In the genomic region with DNA sequence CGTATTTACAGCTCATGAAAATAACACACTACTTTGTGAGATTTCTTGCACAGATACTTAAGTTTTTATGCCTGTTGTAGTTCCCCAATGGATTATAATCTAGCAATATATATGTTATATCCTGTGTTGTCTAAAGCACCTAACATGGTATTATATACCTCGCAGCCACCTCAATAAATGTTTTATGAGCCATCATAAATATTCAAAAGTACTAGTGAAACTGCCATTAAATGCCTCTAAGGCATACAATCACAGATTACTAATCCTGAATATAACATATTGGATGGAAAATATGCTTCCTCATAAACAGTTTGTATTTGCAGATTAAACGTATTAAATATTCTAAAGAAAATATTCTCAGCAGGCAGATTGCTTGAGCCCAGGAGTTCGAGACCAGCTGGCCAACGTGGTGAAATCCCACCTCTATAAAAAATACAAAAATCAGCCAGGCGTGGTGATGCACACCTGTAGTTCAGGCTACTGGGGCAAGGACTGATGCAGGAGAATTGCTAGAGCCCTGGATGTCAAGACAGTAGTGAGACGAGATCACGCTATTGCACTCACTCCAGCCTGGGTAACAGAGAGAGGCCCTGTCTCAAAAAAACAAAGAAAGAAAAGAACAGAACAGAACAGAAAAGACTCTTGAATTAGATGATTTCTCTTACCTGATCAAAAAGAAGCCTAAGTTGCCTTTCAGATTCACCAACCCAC, we compare ENCODE assay signal across 20 cellular contexts.
DNase-seq lines count a peak whose midpoint lies in the region; ATAC-seq and TF ChIP-seq lines count a peak whose summit lies in the region.
"Had no signal": no experiment of that assay in that cellular context is flagged by ENCODE, and none has a peak within 500 bp of the region (broad histone marks: within the 10 kb centered on the region; RNA-seq: fewer than 3 reads in every experiment).

No MANE protein-coding gene starts in this region.

- H4K20me1 ChIP-seq in DOHH2 (ENCODE audit: control insufficient read depth, insufficient read depth, low read depth, low read length): no peaks in the 10 kb centered on the region
- no peaks in the 10 kb centered on the region for H4K20me1 ChIP-seq in OCI-LY7 (ENCODE audit: insufficient read depth, low read length)

- H3K79me2 ChIP-seq in DOHH2 (ENCODE audit: control insufficient read depth, low read length) (no peaks in the 10 kb centered on the region), OCI-LY7 (ENCODE audit: insufficient read depth, low read depth, low read length) (no peaks in the 10 kb centered on the region)

- CTCF ChIA-PET in HEK293T (lab: Yijun Ruan, JAX) (no interaction called here), OCI-LY7 (lab: Charles Lee; ENCODE audit: unreplicated experiment) (no interaction called here)

- H3K27me3 ChIP-seq in DOHH2 (ENCODE audit: control insufficient read depth, low read length) (no peaks in the 10 kb centered on the region), iPS-18a (ENCODE audit: control insufficient read depth, insufficient read depth, low read length) (no peaks in the 10 kb centered on the region)

- H3K27ac ChIP-seq in DOHH2 (ENCODE audit: low read depth, low read length): 0 out of 2 replicates have a peak overlapping the region, but pooled peaks have one; percentile 4
- no peak overlapping the region for H3K27ac ChIP-seq in OCI-LY7 (ENCODE audit: low read depth, low read length, poor library complexity, severe bottlenecking)
- H3K27ac ChIP-seq in iPS-18a (ENCODE audit: low read length): peak overlapping the region; percentile 67

- H3K4me2 ChIP-seq in DOHH2 (ENCODE audit: low read length) (peak overlapping the region; percentile 37), OCI-LY7 (ENCODE audit: low read length) (peak overlapping the region; percentile 51)

- DNase-seq in HEK293T (ENCODE audit: extremely low spot score) (no peak), OCI-LY7 (ENCODE audit: low spot score) (peak; percentile 61), GDM1 (lab: John Stamatoyannopoulos, UW) (no peak), KG1 (lab: John Stamatoyannopoulos, UW) (no peak)
- DNase-seq: GOT3, NCI-H1092, NCI-H1436, NCI-H187 treated with DMSO at 0.1 percent for 48 hours, NCI-H2107, NCI-H345, NCI-H524, NCI-H82, Right ventricle myocardium superior, SW 1271, T-helper 17 cell had no signal

- no peak overlapping the region for H2AFZ ChIP-seq in OCI-LY7 (ENCODE audit: low read length)

- H3K9me2 ChIP-seq in DOHH2 (replicated peaks; ENCODE audit: control insufficient read depth, low read length) (no peaks in the 10 kb centered on the region), OCI-LY7 (ENCODE audit: insufficient read depth, low read length) (no peaks in the 10 kb centered on the region)

- POLR2A ChIA-PET in HEK293T (lab: Yijun Ruan, JAX): no interaction called here
- POLR2A ChIA-PET in OCI-LY7 (lab: Charles Lee): interaction anchor here (0.7 to 2.1 kb wide), 6 partner anchors 16 to 877 kb away, joined by 3 to 6 read pairs (median 3); no protein-coding TSS in a partner anchor

- no peak overlapping the region for H3K9ac ChIP-seq in iPS-18a (ENCODE audit: low read length)

- peaks cover 19% of the 10 kb centered on the region for H3K36me3 ChIP-seq in DOHH2 (ENCODE audit: control insufficient read depth, low read length)
- peaks cover 13% of the 10 kb centered on the region; the same call in 1 of the 2 replicates for H3K36me3 ChIP-seq in OCI-LY7 (ENCODE audit: insufficient read depth, low read length)
- H3K36me3 ChIP-seq in iPS-18a (ENCODE audit: control insufficient read depth, low read depth, low read length): peaks cover 21% of the 10 kb centered on the region

- TF ChIP-seq CTCF in DOHH2 (IDR thresholded peaks at IDR 0.05; ENCODE audit: low read depth, low read length, poor library complexity, severe bottlenecking) (no peak), OCI-LY7 (conservative IDR thresholded peaks at IDR 0.05; ENCODE audit: low read length) (no peak)

- no peak overlapping the region for H3K4me3 ChIP-seq in DOHH2 (ENCODE audit: low read length)
- H3K4me3 ChIP-seq in OCI-LY7 (ENCODE audit: low read depth, low read length, poor library complexity, severe bottlenecking): peak overlapping the region; percentile 4
- H3K4me3 ChIP-seq in iPS-18a (ENCODE audit: low read length): peak overlapping the region; percentile 9
- H3K4me3 ChIP-seq: K562 had no signal

- peaks cover 5% of the 10 kb centered on the region for H3F3A ChIP-seq in DOHH2 (ENCODE audit: control insufficient read depth, insufficient read depth)

- H3K4me1 ChIP-seq in DOHH2 (ENCODE audit: control insufficient read depth, low read length) (peaks cover 27% of the 10 kb centered on the region), OCI-LY7 (ENCODE audit: insufficient read depth, low read length, poor library complexity, severe bottlenecking) (peaks cover 22% of the 10 kb centered on the region), iPS-18a (ENCODE audit: control insufficient read depth, low read depth, low read length) (peaks cover 13% of the 10 kb centered on the region)

- intact Hi-C loops in OCI-LY7 (cut with micrococcal nuclease; ENCODE audit: unreplicated experiment): loop anchor here (2.0 kb wide), 1 partner anchor 64 kb away; a partner anchor contains a TSS

- ATAC-seq in GM21526 (IDR thresholded peaks at IDR 0.05; ENCODE audit: low FRiP score, unreplicated experiment): no peak
- ATAC-seq: HepG2, K562, T-helper 17 cell had no signal

- BruUV-seq in OCI-LY7 (replicated peaks; lab: Mats Ljungman, UMichigan): no TSS peak

- no peaks in the 10 kb centered on the region for H3K9me3 ChIP-seq in DOHH2 (ENCODE audit: control insufficient read depth, insufficient read depth, low read length)
- no peaks in the 10 kb centered on the region for H3K9me3 ChIP-seq in OCI-LY7 (ENCODE audit: low read length)
- no peaks in the 10 kb centered on the region for H3K9me3 ChIP-seq in iPS-18a (ENCODE audit: control insufficient read depth, low read depth, low read length)

TF ChIP-seq in HEK293T, 16 proteins besides CTCF, POLR2A, EP300 and RAD21:
- TF ChIP-seq CTBP1 (IDR thresholded peaks at IDR 0.05; ENCODE audit: borderline replicate concordance) (no peak), TARDBP (IDR thresholded peaks at IDR 0.05) (no peak)
- TF ChIP-seq, protein P1, sequence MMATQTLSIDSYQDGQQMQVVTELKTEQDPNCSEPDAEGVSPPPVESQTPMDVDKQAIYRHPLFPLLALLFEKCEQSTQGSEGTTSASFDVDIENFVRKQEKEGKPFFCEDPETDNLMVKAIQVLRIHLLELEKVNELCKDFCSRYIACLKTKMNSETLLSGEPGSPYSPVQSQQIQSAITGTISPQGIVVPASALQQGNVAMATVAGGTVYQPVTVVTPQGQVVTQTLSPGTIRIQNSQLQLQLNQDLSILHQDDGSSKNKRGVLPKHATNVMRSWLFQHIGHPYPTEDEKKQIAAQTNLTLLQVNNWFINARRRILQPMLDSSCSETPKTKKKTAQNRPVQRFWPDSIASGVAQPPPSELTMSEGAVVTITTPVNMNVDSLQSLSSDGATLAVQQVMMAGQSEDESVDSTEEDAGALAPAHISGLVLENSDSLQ (IDR thresholded peaks at IDR 0.05): peak; percentile 63; the same call in 1 of the 2 replicates
TF ChIP-seq in HEK293T: peak in this region for 1.
